ENCODE assay signal across 1 cellular context in genomic region chr5:177179431-177179830, GRCh38.
TF ChIP-seq lines count a peak whose summit lies in the region.

No MANE protein-coding gene starts in this region.

TF ChIP-seq in GM23338, 12 proteins besides CTCF, POLR2A, EP300 and RAD21 (continued from another document):
- TF ChIP-seq, protein P1, sequence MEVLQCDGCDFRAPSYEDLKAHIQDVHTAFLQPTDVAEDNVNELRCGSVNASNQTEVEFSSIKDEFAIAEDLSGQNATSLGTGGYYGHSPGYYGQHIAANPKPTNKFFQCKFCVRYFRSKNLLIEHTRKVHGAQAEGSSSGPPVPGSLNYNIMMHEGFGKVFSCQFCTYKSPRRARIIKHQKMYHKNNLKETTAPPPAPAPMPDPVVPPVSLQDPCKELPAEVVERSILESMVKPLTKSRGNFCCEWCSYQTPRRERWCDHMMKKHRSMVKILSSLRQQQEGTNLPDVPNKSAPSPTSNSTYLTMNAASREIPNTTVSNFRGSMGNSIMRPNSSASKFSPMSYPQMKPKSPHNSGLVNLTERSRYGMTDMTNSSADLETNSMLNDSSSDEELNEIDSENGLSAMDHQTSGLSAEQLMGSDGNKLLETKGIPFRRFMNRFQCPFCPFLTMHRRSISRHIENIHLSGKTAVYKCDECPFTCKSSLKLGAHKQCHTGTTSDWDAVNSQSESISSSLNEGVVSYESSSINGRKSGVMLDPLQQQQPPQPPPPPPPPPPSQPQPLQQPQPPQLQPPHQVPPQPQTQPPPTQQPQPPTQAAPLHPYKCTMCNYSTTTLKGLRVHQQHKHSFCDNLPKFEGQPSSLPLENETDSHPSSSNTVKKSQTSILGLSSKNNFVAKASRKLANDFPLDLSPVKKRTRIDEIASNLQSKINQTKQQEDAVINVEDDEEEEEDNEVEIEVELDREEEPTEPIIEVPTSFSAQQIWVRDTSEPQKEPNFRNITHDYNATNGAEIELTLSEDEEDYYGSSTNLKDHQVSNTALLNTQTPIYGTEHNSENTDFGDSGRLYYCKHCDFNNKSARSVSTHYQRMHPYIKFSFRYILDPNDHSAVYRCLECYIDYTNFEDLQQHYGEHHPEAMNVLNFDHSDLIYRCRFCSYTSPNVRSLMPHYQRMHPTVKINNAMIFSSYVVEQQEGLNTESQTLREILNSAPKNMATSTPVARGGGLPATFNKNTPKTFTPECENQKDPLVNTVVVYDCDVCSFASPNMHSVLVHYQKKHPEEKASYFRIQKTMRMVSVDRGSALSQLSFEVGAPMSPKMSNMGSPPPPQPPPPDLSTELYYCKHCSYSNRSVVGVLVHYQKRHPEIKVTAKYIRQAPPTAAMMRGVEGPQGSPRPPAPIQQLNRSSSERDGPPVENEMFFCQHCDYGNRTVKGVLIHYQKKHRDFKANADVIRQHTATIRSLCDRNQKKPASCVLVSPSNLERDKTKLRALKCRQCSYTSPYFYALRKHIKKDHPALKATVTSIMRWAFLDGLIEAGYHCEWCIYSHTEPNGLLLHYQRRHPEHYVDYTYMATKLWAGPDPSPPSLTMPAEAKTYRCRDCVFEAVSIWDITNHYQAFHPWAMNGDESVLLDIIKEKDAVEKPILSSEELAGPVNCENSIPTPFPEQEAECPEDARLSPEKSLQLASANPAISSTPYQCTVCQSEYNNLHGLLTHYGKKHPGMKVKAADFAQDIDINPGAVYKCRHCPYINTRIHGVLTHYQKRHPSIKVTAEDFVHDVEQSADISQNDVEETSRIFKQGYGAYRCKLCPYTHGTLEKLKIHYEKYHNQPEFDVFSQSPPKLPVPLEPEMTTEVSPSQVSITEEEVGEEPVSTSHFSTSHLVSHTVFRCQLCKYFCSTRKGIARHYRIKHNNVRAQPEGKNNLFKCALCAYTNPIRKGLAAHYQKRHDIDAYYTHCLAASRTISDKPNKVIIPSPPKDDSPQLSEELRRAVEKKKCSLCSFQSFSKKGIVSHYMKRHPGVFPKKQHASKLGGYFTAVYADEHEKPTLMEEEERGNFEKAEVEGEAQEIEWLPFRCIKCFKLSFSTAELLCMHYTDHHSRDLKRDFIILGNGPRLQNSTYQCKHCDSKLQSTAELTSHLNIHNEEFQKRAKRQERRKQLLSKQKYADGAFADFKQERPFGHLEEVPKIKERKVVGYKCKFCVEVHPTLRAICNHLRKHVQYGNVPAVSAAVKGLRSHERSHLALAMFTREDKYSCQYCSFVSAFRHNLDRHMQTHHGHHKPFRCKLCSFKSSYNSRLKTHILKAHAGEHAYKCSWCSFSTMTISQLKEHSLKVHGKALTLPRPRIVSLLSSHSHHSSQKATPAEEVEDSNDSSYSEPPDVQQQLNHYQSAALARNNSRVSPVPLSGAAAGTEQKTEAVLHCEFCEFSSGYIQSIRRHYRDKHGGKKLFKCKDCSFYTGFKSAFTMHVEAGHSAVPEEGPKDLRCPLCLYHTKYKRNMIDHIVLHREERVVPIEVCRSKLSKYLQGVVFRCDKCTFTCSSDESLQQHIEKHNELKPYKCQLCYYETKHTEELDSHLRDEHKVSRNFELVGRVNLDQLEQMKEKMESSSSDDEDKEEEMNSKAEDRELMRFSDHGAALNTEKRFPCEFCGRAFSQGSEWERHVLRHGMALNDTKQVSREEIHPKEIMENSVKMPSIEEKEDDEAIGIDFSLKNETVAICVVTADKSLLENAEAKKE (CRISPR knock-in tag; IDR thresholded peaks at IDR 0.05): no peak
- TF ChIP-seq STAT1 (IDR thresholded peaks at IDR 0.05; ENCODE audit: unreplicated experiment): no peak
- no peak for TF ChIP-seq JUNB (IDR thresholded peaks at IDR 0.05; ENCODE audit: unreplicated experiment)
- TF ChIP-seq POLR2AphosphoS5 (IDR thresholded peaks at IDR 0.05; ENCODE audit: low read depth): no peak
- no peak for TF ChIP-seq CREB1 (CRISPR knock-in tag; IDR thresholded peaks at IDR 0.05; ENCODE audit: low read depth)
- no peak for TF ChIP-seq EZH2phosphoT487 (IDR thresholded peaks at IDR 0.05; ENCODE audit: unreplicated experiment)
- no peak for TF ChIP-seq REST (IDR thresholded peaks at IDR 0.05; ENCODE audit: unreplicated experiment)
